21 cellular contexts compared by ENCODE assay signal in the genomic region with DNA sequence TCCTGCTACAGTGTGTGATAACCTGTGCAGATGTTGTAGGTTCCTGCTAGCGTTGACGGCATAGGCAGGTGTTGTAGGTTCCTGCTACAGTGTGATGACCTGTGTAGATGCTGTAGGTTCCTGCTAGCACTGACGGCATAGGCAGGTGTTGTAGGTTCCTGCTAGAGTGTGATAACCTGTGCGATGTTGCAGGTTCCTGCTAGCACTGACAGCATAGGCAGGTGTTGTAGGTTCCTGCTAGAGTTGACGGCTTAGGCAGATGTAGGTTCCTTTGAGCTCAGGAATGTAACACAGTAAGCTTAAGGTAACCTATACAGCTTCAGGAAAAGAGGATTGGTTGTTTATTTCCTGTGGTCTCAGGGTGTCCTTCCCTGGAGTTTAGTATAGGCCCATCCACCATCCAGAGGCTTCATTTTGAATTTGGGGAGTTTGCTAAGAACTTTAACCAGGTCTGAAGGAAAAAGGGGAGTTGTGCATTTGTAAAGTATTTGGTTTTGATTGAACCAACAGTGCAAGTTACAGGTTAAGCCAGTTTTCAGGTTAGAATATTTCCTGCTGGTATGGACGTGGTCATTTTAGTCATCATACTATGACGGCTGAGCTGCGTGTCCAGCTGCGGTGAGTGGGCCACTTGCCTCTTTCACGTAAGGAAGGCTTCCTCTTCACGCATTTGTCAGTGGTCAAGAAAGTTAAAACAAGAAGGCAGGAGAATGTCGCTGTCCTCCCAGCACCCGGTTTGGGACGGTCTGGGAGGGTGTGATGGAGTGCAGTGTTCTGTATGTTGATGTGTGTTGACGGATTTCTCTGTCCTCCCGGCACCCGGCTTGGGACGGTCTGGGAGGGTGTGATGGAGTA. TPM values are rescaled to one million over a fixed set of nuclear protein-coding genes. Genes with fewer than 3 reads are reported as not detected.
DNase-seq lines count a peak whose midpoint lies in the region; TF ChIP-seq lines count a peak whose summit lies in the region.
"Had no signal": no experiment of that assay in that cellular context is flagged by ENCODE, and none has a peak within 500 bp of the region (broad histone marks: within the 10 kb centered on the region; RNA-seq: fewer than 3 reads in every experiment).

No MANE protein-coding gene starts in this region.

- peak overlapping the region; percentile 10 for H3K4me3 Mint-ChIP-seq in MCF 10A (ENCODE audit: unreplicated experiment)
- H3K4me3 Mint-ChIP-seq: endodermal cell; HFFc6; stimulated activated naive B cell treated with anti-CD40 and anti-IgM and Interleukin-4, amounts not matched to agents 10 μg/mL and 1 μg/mL and 100 μg/mL, for 72 hours had no signal

- H3K9ac ChIP-seq in mammary epithelial cell (ENCODE audit: insufficient read depth, low read length), result no peak overlapping the region

- H3K4me1 ChIP-seq in mammary epithelial cell (ENCODE audit: insufficient read depth, low read length), result peaks cover 11% of the 10 kb centered on the region
- H3K4me1 ChIP-seq: Caco-2 had no signal

- H3K27me3 Mint-ChIP-seq in MCF 10A (ENCODE audit: insufficient read depth, unreplicated experiment), result no peaks in the 10 kb centered on the region
- H3K27me3 Mint-ChIP-seq: stimulated activated naive B cell treated with anti-CD40 and anti-IgM and Interleukin-4, amounts not matched to agents 10 μg/mL and 1 μg/mL and 100 μg/mL, for 72 hours had no signal

- H4K20me1 ChIP-seq in mammary epithelial cell (ENCODE audit: insufficient read depth, low read length), result no peaks in the 10 kb centered on the region

- H3K36me3 ChIP-seq in mammary epithelial cell (ENCODE audit: insufficient read depth, low read length), result no peaks in the 10 kb centered on the region
- H3K36me3 ChIP-seq: neutrophil had no signal

- peak overlapping the region; percentile 59 for H3K27ac Mint-ChIP-seq in MCF 10A (ENCODE audit: low read depth, unreplicated experiment)
- H3K27ac Mint-ChIP-seq: activated T-helper 2 cell treated with anti-CD3 and anti-CD28 coated beads, Interferon-gamma antibody, Interleukin-2, Interleukin-4, amounts not matched to agents 10 μg/mL and 5 μg/mL and 100 μg/mL, durations not matched to agents 14 hours and 24 hours and 36 hours; endodermal cell; stimulated activated naive B cell treated with anti-CD40 and anti-IgM and Interleukin-4, amounts not matched to agents 10 μg/mL and 1 μg/mL and 100 μg/mL, for 72 hours had no signal

- H3K9me3 ChIP-seq in mammary epithelial cell (replicated peaks; ENCODE audit: insufficient read depth, low read length), result no peaks in the 10 kb centered on the region
- H3K9me3 ChIP-seq: Caco-2, neutrophil had no signal

- no peaks in the 10 kb centered on the region for H3K9me3 Mint-ChIP-seq in MCF 10A (ENCODE audit: unreplicated experiment)
- H3K9me3 Mint-ChIP-seq: activated T-helper 2 cell treated with anti-CD3 and anti-CD28 coated beads, Interferon-gamma antibody, Interleukin-2, Interleukin-4, amounts not matched to agents 10 μg/mL and 5 μg/mL and 100 μg/mL, durations not matched to agents 14 hours and 24 hours and 36 hours; endodermal cell; HFFc6; stimulated activated naive B cell treated with anti-CD40 and anti-IgM and Interleukin-4, amounts not matched to agents 10 μg/mL and 1 μg/mL and 100 μg/mL, for 72 hours had no signal

- intact Hi-C loops in MCF 10A (cut with micrococcal nuclease) (no loop called here), mammary epithelial cell (cut with micrococcal nuclease) (no loop called here)

- 96% methylated on average over 18 of the region's 18 CpGs for WGBS in mammary epithelial cell (ENCODE audit: low coverage, missing lambda C conversion rate)

- in situ Hi-C loops in mammary epithelial cell (cut with MboI; ENCODE audit: low sequenced_read_pairs in 2 of 2), result no loop called here

- TF ChIP-seq CTCF in MCF 10A (IDR thresholded peaks at IDR 0.05; ENCODE audit: unreplicated experiment) (no peak), mammary epithelial cell (conservative IDR thresholded peaks at IDR 0.05 in 1 of 2, IDR thresholded peaks at IDR 0.05 in 1 of 2; ENCODE audit: extremely low read depth in 1 of 2, insufficient read depth in 1 of 2, low read depth in 1 of 2, low read length in 2 of 2) (no peak), foreskin fibroblast (IDR thresholded peaks at IDR 0.05; ENCODE audit: low read depth, low read length) (no peak), GM10248 (IDR thresholded peaks at IDR 0.05; ENCODE audit: control extremely low read depth, extremely low read depth, low read depth, missing control alignments) (no peak)

- no peak for DNase-seq in MCF 10A (ENCODE audit: unreplicated experiment)
- no peak for DNase-seq in mammary epithelial cell
- peak; percentile 94 for DNase-seq in NCI-H774 (lab: John Stamatoyannopoulos, UW)
- peak; percentile 48 for DNase-seq in islet precursor cell
- DNase-seq in foreskin fibroblast, result no peak
- no peak for DNase-seq in NCI-H1694 (lab: John Stamatoyannopoulos, UW)
- no peak for DNase-seq in GM10248 (ENCODE audit: extremely low spot score)
- DNase-seq: activated CD4-positive, CD25-positive, alpha-beta regulatory T cell treated with anti-CD3 and anti-CD28 coated beads, Interleukin-2, amount 50 U/mL, for 72 hours; Caco-2; endodermal cell; HFFc6; KG1; kidney; NCI-H526 treated with DMSO at 0.1 percent for 48 hours; PC-9; stimulated activated naive B cell treated with anti-CD40 and anti-IgM and Interleukin-4, amounts not matched to agents 10 μg/mL and 1 μg/mL and 100 μg/mL, for 72 hours; T1000 had no signal

- BruUV-seq in MCF 10A (replicated peaks; lab: Mats Ljungman, UMichigan) (no TSS peak), mammary epithelial cell (replicated peaks; lab: Mats Ljungman, UMichigan) (no TSS peak)

- POLR2A ChIA-PET in MCF 10A (lab: Yijun Ruan, JAX), result interaction anchor here (1.8 to 2.0 kb wide), 2 partner anchors 10 to 32 kb away, joined by 5 to 13 read pairs; no protein-coding TSS in a partner anchor
- POLR2A ChIA-PET in GM10248 (lab: Yijun Ruan, JAX), result no interaction called here

- no peaks in the 10 kb centered on the region for H3K27me3 ChIP-seq in mammary epithelial cell (ENCODE audit: insufficient read depth, low read length)
- H3K27me3 ChIP-seq: hepatocyte, neutrophil had no signal

- peaks cover 37% of the 10 kb centered on the region for H3K79me2 ChIP-seq in mammary epithelial cell (ENCODE audit: insufficient read depth, low read length)

- no peak overlapping the region for H3K4me2 ChIP-seq in mammary epithelial cell (ENCODE audit: insufficient read depth, low read depth, low read length)
- H3K4me2 ChIP-seq: hepatocyte, PC-9 had no signal

- H3K4me3 ChIP-seq in mammary epithelial cell (replicated peaks in 1 of 3; ENCODE audit: insufficient read depth in 1 of 3, low read depth in 2 of 3, low read length in 3 of 3) (no peak overlapping the region), foreskin fibroblast (ENCODE audit: low read depth in 1 of 2, low read length in 2 of 2) (no peak overlapping the region)
- H3K4me3 ChIP-seq: hepatocyte, PC-9 had no signal

- H3K27ac ChIP-seq in mammary epithelial cell (ENCODE audit: insufficient read depth, low read depth, low read length) (no peak overlapping the region), temporal lobe (ENCODE audit: low read depth, low read length) (peak overlapping the region; percentile 72)
- H3K27ac ChIP-seq: hepatocyte, neutrophil, PC-9 had no signal

- H2AFZ ChIP-seq in mammary epithelial cell (ENCODE audit: low read depth, low read length), result no peak overlapping the region
- H2AFZ ChIP-seq: hepatocyte, PC-9 had no signal

- peaks cover 17% of the 10 kb centered on the region for H3K4me1 Mint-ChIP-seq in MCF 10A (ENCODE audit: insufficient read depth, unreplicated experiment)

- CTCF ChIA-PET in MCF 10A (lab: Yijun Ruan, JAX) (interaction anchor here (0.6 kb wide), 1 partner anchor 31 kb away, joined by 5 read pairs; no protein-coding TSS in a partner anchor), mammary epithelial cell (lab: Charles Lee; ENCODE audit: low non-redundant PET) (no interaction called here), GM10248 (lab: Yijun Ruan, JAX) (interaction anchor here (1.7 kb wide), 1 partner anchor 8 kb away, joined by 3 read pairs; no protein-coding TSS in a partner anchor)

- dilution Hi-C loops in mammary epithelial cell (cut with HindIII; ENCODE audit: low sequenced_read_pairs), result loop anchor here (5.0 kb wide), 1 partner anchor 74 kb away; no protein-coding TSS in a partner anchor

- H3K36me3 Mint-ChIP-seq in MCF 10A (ENCODE audit: insufficient read depth, unreplicated experiment), result peaks cover 6% of the 10 kb centered on the region

RNA-seq across cellular contexts. Expression of gene ATP11A, which starts 53.8 kb away (rescaled TPM):
- 41.2 and 42.7 TPM in 2 replicates for total RNA-seq in MCF 10A (2022)
- 10 to 100 TPM; 13.2 to 36.9 TPM for total RNA-seq in mammary epithelial cell
- 3.5 TPM for polyA plus RNA-seq in mammary epithelial cell
- 38.6 TPM for polyA minus RNA-seq in mammary epithelial cell
- 6.6 TPM for total RNA-seq in temporal lobe

Comparison
In these comparisons a context has a peak if more than half of its experiments do, and no peak if none do; other contexts are left out.
1. DNase-seq: peak in NCI-H774 (single experiment) and islet precursor cell (single experiment); none in MCF 10A (single experiment), mammary epithelial cell (single experiment), foreskin fibroblast (0 of 2), NCI-H1694 (single experiment) and GM10248 (single experiment).